Comparison of ENCODE assay signal across 8 cellular contexts in the genomic region with DNA sequence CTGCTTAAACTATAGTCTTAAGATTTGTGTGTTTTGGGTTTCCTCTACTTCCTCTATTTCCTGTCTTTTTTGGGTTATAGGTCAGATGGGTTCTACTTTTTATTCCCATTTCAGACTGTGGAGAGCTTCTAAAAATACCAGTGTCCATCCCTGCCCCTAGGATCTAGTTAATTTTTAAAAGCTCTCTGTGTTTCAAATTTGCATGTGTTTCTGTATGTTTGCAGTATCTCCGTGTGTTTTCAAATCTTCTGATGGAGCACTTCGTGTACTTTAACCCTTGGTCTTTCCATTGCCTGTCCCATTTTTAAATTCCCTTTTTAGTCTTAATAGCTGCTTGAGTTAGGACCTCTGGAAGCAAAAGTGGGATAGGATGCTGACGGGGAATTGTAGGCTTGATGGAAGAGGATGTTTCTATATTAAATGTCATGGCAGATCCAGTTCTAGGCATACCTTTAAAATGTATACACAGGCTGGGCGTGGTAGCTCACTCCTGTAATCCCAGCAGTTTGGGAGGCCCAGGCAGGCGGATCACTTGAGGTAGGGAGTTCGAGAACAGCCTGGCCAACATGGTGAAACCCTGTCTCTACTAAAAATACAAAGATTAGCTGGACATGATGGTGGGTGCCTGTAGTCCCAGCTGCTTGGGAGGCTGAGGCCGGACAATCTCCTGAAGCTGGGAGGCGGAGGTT. TPM values are rescaled to one million over a fixed set of nuclear protein-coding genes. Genes with fewer than 3 reads are reported as not detected.
DNase-seq lines count a peak whose midpoint lies in the region; ATAC-seq, FAIRE-seq and TF ChIP-seq lines count a peak whose summit lies in the region.

No MANE protein-coding gene starts in this region.

- H3K36me3 Mint-ChIP-seq in astrocyte (ENCODE audit: low read depth, unreplicated experiment) (peaks cover 11% of the 10 kb centered on the region), mesothelial cell of epicardium (peaks cover 15% of the 10 kb centered on the region)

- intact Hi-C loops in left cardiac atrium (cut with DNase I) = no loop called here

- H3K27ac Mint-ChIP-seq in astrocyte (ENCODE audit: unreplicated experiment) = peak overlapping the region; percentile 100
- peak overlapping the region; percentile 100 for H3K27ac Mint-ChIP-seq in mesothelial cell of epicardium

- H3K36me3 ChIP-seq in cardiac muscle cell (no peaks in the 10 kb centered on the region), astrocyte (ENCODE audit: insufficient read depth, low read length) (peaks cover 11% of the 10 kb centered on the region), upper lobe of left lung (no peaks in the 10 kb centered on the region), SJCRH30 (peaks cover 32% of the 10 kb centered on the region)

- H3K27ac ChIP-seq in cardiac muscle cell = peak overlapping the region; percentile 71
- peak overlapping the region; percentile 99 for H3K27ac ChIP-seq in astrocyte (ENCODE audit: low read depth, low read length)
- peak overlapping the region; percentile 91 to 99 (median 97) for H3K27ac ChIP-seq in upper lobe of left lung
- no peak overlapping the region for H3K27ac ChIP-seq in SJCRH30

- H3K9ac ChIP-seq in astrocyte (ENCODE audit: low read length) = peak overlapping the region; percentile 69

- peak overlapping the region; percentile 91 for H3K4me2 ChIP-seq in astrocyte (ENCODE audit: low read length)

- H3K4me3 Mint-ChIP-seq in astrocyte (ENCODE audit: unreplicated experiment) (peak overlapping the region; percentile 69), mesothelial cell of epicardium (peak overlapping the region; percentile 10)

- H3K27me3 ChIP-seq in cardiac muscle cell = no peaks in the 10 kb centered on the region
- H3K27me3 ChIP-seq in astrocyte (ENCODE audit: insufficient read depth, low read length) = no peaks in the 10 kb centered on the region
- no peaks in the 10 kb centered on the region for H3K27me3 ChIP-seq in upper lobe of left lung
- H3K27me3 ChIP-seq in SJCRH30 = no peaks in the 10 kb centered on the region

- H3K4me1 Mint-ChIP-seq in astrocyte (ENCODE audit: low read depth, unreplicated experiment) (peaks cover 71% of the 10 kb centered on the region), mesothelial cell of epicardium (peaks cover 73% of the 10 kb centered on the region)

- TF ChIP-seq CTCF in cardiac muscle cell (IDR thresholded peaks at IDR 0.05; ENCODE audit: low read depth, low read length) = no peak
- TF ChIP-seq CTCF in astrocyte (IDR thresholded peaks at IDR 0.05; ENCODE audit: insufficient read depth, low read depth, low read length) = no peak
- no peak for TF ChIP-seq CTCF in mesothelial cell of epicardium (IDR thresholded peaks at IDR 0.05; ENCODE audit: unreplicated experiment)
- no peak for TF ChIP-seq CTCF in upper lobe of left lung (IDR thresholded peaks at IDR 0.05)

- peaks cover 54% of the 10 kb centered on the region for H4K20me1 ChIP-seq in astrocyte (ENCODE audit: insufficient read depth, low read length)

- H3K4me3 ChIP-seq in cardiac muscle cell (no peak overlapping the region), astrocyte (ENCODE audit: insufficient read depth, low read depth, low read length) (peak overlapping the region; percentile 45), upper lobe of left lung (peak overlapping the region in 1 of 4 donors; percentile 19), SJCRH30 (no peak overlapping the region)

- H3K9me3 ChIP-seq in cardiac muscle cell (ENCODE audit: low read depth) (no peaks in the 10 kb centered on the region), astrocyte (ENCODE audit: insufficient read depth, low read depth, low read length) (no peaks in the 10 kb centered on the region), upper lobe of left lung (no peaks in the 10 kb centered on the region), SJCRH30 (replicated peaks) (no peaks in the 10 kb centered on the region)

- WGBS in upper lobe of left lung, 2 donors = 72 to 73% methylated on average over 8 of the region's 8 CpGs

- H3K4me1 ChIP-seq in cardiac muscle cell (ENCODE audit: low read depth) (peaks cover 49% of the 10 kb centered on the region), astrocyte (ENCODE audit: insufficient read depth, low read length) (peaks cover 62% of the 10 kb centered on the region), upper lobe of left lung (peaks cover 83 to 91% (median 86%) of the 10 kb centered on the region in 4 donors), SJCRH30 (peaks cover 19% of the 10 kb centered on the region)

- H2AFZ ChIP-seq in astrocyte (ENCODE audit: low read depth, low read length) = no peak overlapping the region

- ATAC-seq in left cardiac atrium = no peak
- no peak for ATAC-seq in upper lobe of left lung (ENCODE audit: low FRiP score in 2 of 2)
- ATAC-seq in GM21526 (IDR thresholded peaks at IDR 0.05; ENCODE audit: low FRiP score, unreplicated experiment) = no peak

- no peak for TF ChIP-seq POLR2A in upper lobe of left lung (IDR thresholded peaks at IDR 0.05)

- H3K9me3 Mint-ChIP-seq in astrocyte (ENCODE audit: unreplicated experiment) (no peaks in the 10 kb centered on the region), mesothelial cell of epicardium (no peaks in the 10 kb centered on the region)

- peaks cover 98% of the 10 kb centered on the region for H3K79me2 ChIP-seq in astrocyte (ENCODE audit: insufficient read depth, low read length)

- no peak for FAIRE-seq in astrocyte (lab: Jason Lieb, UNC)

- no peak for DNase-seq in cardiac muscle cell (ENCODE audit: low read depth in 1 of 2, low spot score in 1 of 2)
- no peak for DNase-seq in left cardiac atrium
- no peak for DNase-seq in astrocyte (ENCODE audit: low read depth)
- no peak for DNase-seq in mesothelial cell of epicardium (ENCODE audit: low spot score in 2 of 2, unreplicated experiment in 2 of 2)
- DNase-seq in upper lobe of left lung = no peak
- DNase-seq in SJCRH30 = no peak
- no peak for DNase-seq in inferior parietal cortex (ENCODE audit: extremely low spot score)

- H3K27me3 Mint-ChIP-seq in astrocyte (ENCODE audit: low read depth, unreplicated experiment) (no peaks in the 10 kb centered on the region), mesothelial cell of epicardium (ENCODE audit: low read depth) (no peaks in the 10 kb centered on the region)

- no peak for TF ChIP-seq EP300 in upper lobe of left lung (IDR thresholded peaks at IDR 0.05)

RNA-seq across cellular contexts. Expression of a gene that starts 8.4 kb away (rescaled TPM):
- total RNA-seq in cardiac muscle cell (49.5 and 118 TPM in 2 replicates), left cardiac atrium (10 to 100 TPM; 59.8 to 63.2 TPM), astrocyte (90.0 and 105 TPM in 2 replicates), mesothelial cell of epicardium (178 to 183 TPM (median 180 TPM) in 3 replicates), upper lobe of left lung (100 to 1,000 TPM; 102 to 500 (median 155) TPM)
- 60.8 and 90.6 TPM in 2 replicates for polyA plus RNA-seq in cardiac muscle cell
- 64.8 and 82.6 TPM in 2 replicates for total RNA-seq in SJCRH30 (2014; rRNA removed; shearing (Covaris generic))
